ENCODE assay signal across 21 cellular contexts in genomic region chr22:20433191-20433590, GRCh38. TPM values are rescaled to one million over a fixed set of nuclear protein-coding genes. Genes with fewer than 3 reads are reported as not detected.
DNase-seq lines count a peak whose midpoint lies in the region; ATAC-seq, FAIRE-seq and TF ChIP-seq lines count a peak whose summit lies in the region.
"Had no signal": no experiment of that assay in that cellular context is flagged by ENCODE, and none has a peak within 500 bp of the region (broad histone marks: within the 10 kb centered on the region; RNA-seq: fewer than 3 reads in every experiment).

No MANE protein-coding gene starts in this region.

- H3K9me3 ChIP-seq in RWPE2 (ENCODE audit: severe bottlenecking) (no peaks in the 10 kb centered on the region), kidney (ENCODE audit: control insufficient read depth in 1 of 2, low read length in 2 of 2) (no peaks in the 10 kb centered on the region), suprapubic skin (no peaks in the 10 kb centered on the region), osteoblast (ENCODE audit: low read depth, low read length) (no peaks in the 10 kb centered on the region)
- H3K9me3 ChIP-seq: BE2C had no signal

- no peak for ATAC-seq in RWPE2 (ENCODE audit: low read depth)
- ATAC-seq: CD8-positive, alpha-beta T cell had no signal

- peaks cover 67% of the 10 kb centered on the region for H3K79me2 ChIP-seq in osteoblast (ENCODE audit: insufficient read depth, low read length)

- no peak for FAIRE-seq in kidney (lab: Jason Lieb, UNC)
- FAIRE-seq: GM12891, GM19239, H1, HTR-8/SVneo had no signal

- no peak for TF ChIP-seq POLR2A in suprapubic skin (IDR thresholded peaks at IDR 0.05)

- no peak overlapping the region for H2AFZ ChIP-seq in osteoblast (ENCODE audit: low read length)

- H3K27ac ChIP-seq in RWPE2 (ENCODE audit: poor library complexity, severe bottlenecking) (no peak overlapping the region), kidney (ENCODE audit: low read depth in 2 of 2, low read length in 2 of 2) (no peak overlapping the region), suprapubic skin (no peak overlapping the region), osteoblast (ENCODE audit: low read depth, low read length) (no peak overlapping the region)
- H3K27ac ChIP-seq: HL-60 had no signal

- H3K27me3 ChIP-seq in RWPE2 (ENCODE audit: insufficient read depth, poor library complexity, severe bottlenecking) (no peaks in the 10 kb centered on the region), suprapubic skin (peaks cover 70% of the 10 kb centered on the region), osteoblast (ENCODE audit: insufficient read depth, low read length) (no peaks in the 10 kb centered on the region)

- H3K36me3 ChIP-seq in RWPE2 (ENCODE audit: low read depth) (0 out of 2 replicates have a peak, but pooled peaks cover 3% of the 10 kb centered on the region), kidney (ENCODE audit: control insufficient read depth in 1 of 2, insufficient read depth in 2 of 2, low read length in 2 of 2) (no peaks in the 10 kb centered on the region), suprapubic skin (peaks cover 4% of the 10 kb centered on the region), osteoblast (ENCODE audit: insufficient read depth, low read length) (peaks cover 14% of the 10 kb centered on the region)

- 91% methylated on average over 10 of the region's 11 CpGs for WGBS in suprapubic skin

- TF ChIP-seq CTCF in RWPE2 (IDR thresholded peaks at IDR 0.05; ENCODE audit: poor library complexity, severe bottlenecking) (no peak), kidney (IDR thresholded peaks at IDR 0.05; ENCODE audit: borderline replicate concordance, extremely low read depth, insufficient read depth) (no peak), suprapubic skin (IDR thresholded peaks at IDR 0.05) (no peak), osteoblast (IDR thresholded peaks at IDR 0.05; ENCODE audit: extremely low read depth, low read depth, low read length) (no peak)

- no peak overlapping the region for H3K4me2 ChIP-seq in osteoblast (ENCODE audit: insufficient read depth, low read length)

- intact Hi-C loops in kidney (cut with DNase I) = no loop called here

- peaks cover 67% of the 10 kb centered on the region for H4K20me1 ChIP-seq in osteoblast (ENCODE audit: insufficient read depth, low read length)

- TF ChIP-seq EP300 in suprapubic skin (IDR thresholded peaks at IDR 0.05) = no peak

- H3K9ac ChIP-seq in kidney (ENCODE audit: low read length in 2 of 2) = no peak overlapping the region

- H3K4me3 ChIP-seq in RWPE2 (ENCODE audit: severe bottlenecking) (no peak overlapping the region), kidney (ENCODE audit: low read length in 2 of 2) (no peak overlapping the region), suprapubic skin (no peak overlapping the region), osteoblast (ENCODE audit: insufficient read depth, low read length) (no peak overlapping the region)

- no peaks in the 10 kb centered on the region for H3K4me1 ChIP-seq in RWPE2 (ENCODE audit: insufficient read depth, poor library complexity, severe bottlenecking)
- H3K4me1 ChIP-seq in kidney (ENCODE audit: control insufficient read depth in 1 of 2, insufficient read depth in 1 of 2, low read depth in 1 of 2, low read length in 2 of 2) = peaks cover 0 to 26% of the 10 kb centered on the region in 2 donors
- H3K4me1 ChIP-seq in suprapubic skin = peaks cover 58% of the 10 kb centered on the region
- H3K4me1 ChIP-seq in osteoblast (ENCODE audit: insufficient read depth, low read length) = peaks cover 14% of the 10 kb centered on the region
- H3K4me1 ChIP-seq: BE2C had no signal

- peak; percentile 20 for DNase-seq in D341Med (ENCODE audit: low spot score)
- DNase-seq in RWPE2 (ENCODE audit: low spot score) = peak; percentile 28
- peak; percentile 46 for DNase-seq in kidney
- DNase-seq in suprapubic skin (ENCODE audit: low spot score in 2 of 2) = peak; percentile 45 to 48
- DNase-seq in ureter (ENCODE audit: low spot score) = no peak
- no peak for DNase-seq in NCI-H774 (lab: John Stamatoyannopoulos, UW)
- DNase-seq in osteoblast (ENCODE audit: insufficient read length, low spot score, missing footprints) = no peak
- DNase-seq: BE2C; CD8-positive, alpha-beta T cell; DMS 273 treated with DMSO at 0.1 percent for 48 hours; GF-D8; NCI-H1105 treated with DMSO at 0.1 percent for 48 hours; NCI-H187; NCI-H345; NCI-H526 treated with DMSO at 0.1 percent for 48 hours; SIG-M5 had no signal

RNA-seq across cellular contexts. Expression of gene SCARF2, which starts 4.4 kb away (rescaled TPM):
- total RNA-seq in kidney (12.3 TPM), suprapubic skin (10 to 100 TPM in 1 of 4 donors, 1 to 10 TPM in 3; 2.8 to 11.3 (median 5.8) TPM), ureter (11.0 TPM), osteoblast (18.3 and 23.9 TPM in 2 replicates)
- polyA plus RNA-seq in kidney (ENCODE audit: insufficient read depth, low read depth, low replicate concordance) = 5.0 TPM

RNA-seq across cellular contexts. Expression of gene ZNF74, which starts 39.2 kb away (rescaled TPM):
- total RNA-seq in kidney (6.5 TPM), suprapubic skin (10 to 100 TPM in 3 of 4 donors, 1 to 10 TPM in 1; 9.3 to 17.5 (median 10.5) TPM), ureter (9.0 TPM), osteoblast (12.4 and 13.8 TPM in 2 replicates)
- polyA plus RNA-seq in kidney (ENCODE audit: insufficient read depth, low read depth, low replicate concordance) = 3.7 TPM

Comparison
In these comparisons a context has a peak if more than half of its experiments do, and no peak if none do; other contexts are left out.
1. DNase-seq: peak in D341Med (single experiment), RWPE2 (single experiment), kidney (single experiment) and suprapubic skin (2 of 2); none in ureter (single experiment), NCI-H774 (single experiment) and osteoblast (single experiment).